1 cellular context compared by ENCODE assay signal in the genomic region with DNA sequence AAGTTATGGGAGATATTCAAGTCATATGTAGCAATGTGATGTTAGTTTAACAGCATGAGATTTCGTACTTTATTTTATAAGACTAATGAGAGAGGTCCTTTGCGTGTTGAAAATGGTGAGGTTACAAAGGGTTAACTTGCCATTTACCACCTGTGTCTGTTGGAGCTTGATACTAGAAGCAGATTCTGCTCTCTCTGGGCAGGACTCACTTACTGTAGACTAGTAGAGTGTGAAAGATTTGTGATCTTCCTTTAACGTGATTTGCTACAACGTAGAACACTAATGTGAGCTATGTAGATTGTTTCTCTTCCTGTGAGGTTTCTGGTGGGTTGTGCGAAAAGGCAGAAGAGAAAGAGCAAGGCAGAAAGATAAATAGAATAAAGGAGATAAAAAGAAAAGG.
TF ChIP-seq lines count a peak whose summit lies in the region.

No MANE protein-coding gene starts in this region.

TF ChIP-seq in GM12878, 131 proteins besides CTCF, POLR2A, EP300 and RAD21:
- TF ChIP-seq HDAC2 (IDR thresholded peaks at IDR 0.05) (no peak), FOXK2 (IDR thresholded peaks at IDR 0.05) (no peak), BMI1 (IDR thresholded peaks at IDR 0.05; ENCODE audit: borderline replicate concordance) (no peak), CREM (IDR thresholded peaks at IDR 0.05; ENCODE audit: low read depth) (no peak), TAF1 (IDR thresholded peaks at IDR 0.05; ENCODE audit: borderline replicate concordance, low read depth, low read length) (no peak), POLR2AphosphoS5 (IDR thresholded peaks at IDR 0.05; ENCODE audit: low read length) (peak; percentile 57; the same call in 1 of the 2 replicates), CHD4 (IDR thresholded peaks at IDR 0.05) (no peak), IKZF2 (IDR thresholded peaks at IDR 0.05) (no peak), NR2F1 (conservative IDR thresholded peaks at IDR 0.05) (no peak), HDGF (IDR thresholded peaks at IDR 0.05) (no peak), SREBF1 (IDR thresholded peaks at IDR 0.05; ENCODE audit: low read length) (no peak), TBL1XR1 (IDR thresholded peaks at IDR 0.05; ENCODE audit: low read depth, low read length) (no peak), TCF7 (IDR thresholded peaks at IDR 0.05; ENCODE audit: borderline replicate concordance) (no peak), TCF12 (IDR thresholded peaks at IDR 0.05; ENCODE audit: low read depth, low read length) (0 out of 2 replicates have a peak, but pooled peaks have one; percentile 39), RUNX3 (IDR thresholded peaks at IDR 0.05; ENCODE audit: low read length) (peak; percentile 43; the same call in 1 of the 2 replicates), YBX1 (IDR thresholded peaks at IDR 0.05) (no peak), ETV6 (conservative IDR thresholded peaks at IDR 0.05 in 1 of 2, IDR thresholded peaks at IDR 0.05 in 1 of 2; ENCODE audit: borderline replicate concordance in 1 of 2, low read depth in 1 of 2) (no peak), ZNF207 (IDR thresholded peaks at IDR 0.05; ENCODE audit: borderline replicate concordance) (no peak), MTA3 (IDR thresholded peaks at IDR 0.05; ENCODE audit: borderline replicate concordance, low read length) (no peak), CEBPB (IDR thresholded peaks at IDR 0.05; ENCODE audit: borderline replicate concordance in 1 of 2, low read depth in 2 of 2, low read length in 2 of 2) (no peak), STAT1 (conservative IDR thresholded peaks at IDR 0.05) (no peak), MTA2 (IDR thresholded peaks at IDR 0.05; ENCODE audit: low read depth) (no peak), KDM1A (IDR thresholded peaks at IDR 0.05; ENCODE audit: borderline replicate concordance) (no peak), NFIC (IDR thresholded peaks at IDR 0.05; ENCODE audit: low read depth, low read length) (peak; percentile 21; the same call in 1 of the 2 replicates), TCF3 (IDR thresholded peaks at IDR 0.05; ENCODE audit: borderline replicate concordance, insufficient read depth, low read depth, low read length) (peak; percentile 18; the same call in 1 of the 2 replicates), ZNF622 (IDR thresholded peaks at IDR 0.05) (no peak), SMARCA5 (IDR thresholded peaks at IDR 0.05) (no peak), NBN (IDR thresholded peaks at IDR 0.05) (peak; percentile 22; the same call in 1 of the 2 replicates), PML (IDR thresholded peaks at IDR 0.05; ENCODE audit: low read length) (0 out of 2 replicates have a peak, but pooled peaks have one; percentile 38), FOXM1 (IDR thresholded peaks at IDR 0.05; ENCODE audit: low read depth, low read length) (0 out of 2 replicates have a peak, but pooled peaks have one; percentile 19), NR2C1 (IDR thresholded peaks at IDR 0.05) (no peak), SUZ12 (IDR thresholded peaks at IDR 0.05; ENCODE audit: unreplicated experiment) (no peak)
- TF ChIP-seq, protein P1, sequence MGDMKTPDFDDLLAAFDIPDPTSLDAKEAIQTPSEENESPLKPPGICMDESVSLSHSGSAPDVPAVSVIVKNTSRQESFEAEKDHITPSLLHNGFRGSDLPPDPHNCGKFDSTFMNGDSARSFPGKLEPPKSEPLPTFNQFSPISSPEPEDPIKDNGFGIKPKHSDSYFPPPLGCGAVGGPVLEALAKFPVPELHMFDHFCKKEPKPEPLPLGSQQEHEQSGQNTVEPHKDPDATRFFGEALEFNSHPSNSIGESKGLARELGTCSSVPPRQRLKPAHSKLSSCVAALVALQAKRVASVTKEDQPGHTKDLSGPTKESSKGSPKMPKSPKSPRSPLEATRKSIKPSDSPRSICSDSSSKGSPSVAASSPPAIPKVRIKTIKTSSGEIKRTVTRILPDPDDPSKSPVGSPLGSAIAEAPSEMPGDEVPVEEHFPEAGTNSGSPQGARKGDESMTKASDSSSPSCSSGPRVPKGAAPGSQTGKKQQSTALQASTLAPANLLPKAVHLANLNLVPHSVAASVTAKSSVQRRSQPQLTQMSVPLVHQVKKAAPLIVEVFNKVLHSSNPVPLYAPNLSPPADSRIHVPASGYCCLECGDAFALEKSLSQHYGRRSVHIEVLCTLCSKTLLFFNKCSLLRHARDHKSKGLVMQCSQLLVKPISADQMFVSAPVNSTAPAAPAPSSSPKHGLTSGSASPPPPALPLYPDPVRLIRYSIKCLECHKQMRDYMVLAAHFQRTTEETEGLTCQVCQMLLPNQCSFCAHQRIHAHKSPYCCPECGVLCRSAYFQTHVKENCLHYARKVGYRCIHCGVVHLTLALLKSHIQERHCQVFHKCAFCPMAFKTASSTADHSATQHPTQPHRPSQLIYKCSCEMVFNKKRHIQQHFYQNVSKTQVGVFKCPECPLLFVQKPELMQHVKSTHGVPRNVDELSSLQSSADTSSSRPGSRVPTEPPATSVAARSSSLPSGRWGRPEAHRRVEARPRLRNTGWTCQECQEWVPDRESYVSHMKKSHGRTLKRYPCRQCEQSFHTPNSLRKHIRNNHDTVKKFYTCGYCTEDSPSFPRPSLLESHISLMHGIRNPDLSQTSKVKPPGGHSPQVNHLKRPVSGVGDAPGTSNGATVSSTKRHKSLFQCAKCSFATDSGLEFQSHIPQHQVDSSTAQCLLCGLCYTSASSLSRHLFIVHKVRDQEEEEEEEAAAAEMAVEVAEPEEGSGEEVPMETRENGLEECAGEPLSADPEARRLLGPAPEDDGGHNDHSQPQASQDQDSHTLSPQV (IDR thresholded peaks at IDR 0.05): no peak
- TF ChIP-seq, protein P2, sequence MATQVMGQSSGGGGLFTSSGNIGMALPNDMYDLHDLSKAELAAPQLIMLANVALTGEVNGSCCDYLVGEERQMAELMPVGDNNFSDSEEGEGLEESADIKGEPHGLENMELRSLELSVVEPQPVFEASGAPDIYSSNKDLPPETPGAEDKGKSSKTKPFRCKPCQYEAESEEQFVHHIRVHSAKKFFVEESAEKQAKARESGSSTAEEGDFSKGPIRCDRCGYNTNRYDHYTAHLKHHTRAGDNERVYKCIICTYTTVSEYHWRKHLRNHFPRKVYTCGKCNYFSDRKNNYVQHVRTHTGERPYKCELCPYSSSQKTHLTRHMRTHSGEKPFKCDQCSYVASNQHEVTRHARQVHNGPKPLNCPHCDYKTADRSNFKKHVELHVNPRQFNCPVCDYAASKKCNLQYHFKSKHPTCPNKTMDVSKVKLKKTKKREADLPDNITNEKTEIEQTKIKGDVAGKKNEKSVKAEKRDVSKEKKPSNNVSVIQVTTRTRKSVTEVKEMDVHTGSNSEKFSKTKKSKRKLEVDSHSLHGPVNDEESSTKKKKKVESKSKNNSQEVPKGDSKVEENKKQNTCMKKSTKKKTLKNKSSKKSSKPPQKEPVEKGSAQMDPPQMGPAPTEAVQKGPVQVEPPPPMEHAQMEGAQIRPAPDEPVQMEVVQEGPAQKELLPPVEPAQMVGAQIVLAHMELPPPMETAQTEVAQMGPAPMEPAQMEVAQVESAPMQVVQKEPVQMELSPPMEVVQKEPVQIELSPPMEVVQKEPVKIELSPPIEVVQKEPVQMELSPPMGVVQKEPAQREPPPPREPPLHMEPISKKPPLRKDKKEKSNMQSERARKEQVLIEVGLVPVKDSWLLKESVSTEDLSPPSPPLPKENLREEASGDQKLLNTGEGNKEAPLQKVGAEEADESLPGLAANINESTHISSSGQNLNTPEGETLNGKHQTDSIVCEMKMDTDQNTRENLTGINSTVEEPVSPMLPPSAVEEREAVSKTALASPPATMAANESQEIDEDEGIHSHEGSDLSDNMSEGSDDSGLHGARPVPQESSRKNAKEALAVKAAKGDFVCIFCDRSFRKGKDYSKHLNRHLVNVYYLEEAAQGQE (IDR thresholded peaks at IDR 0.05; ENCODE audit: low read depth, low read length): no peak
- TF ChIP-seq, protein P3, sequence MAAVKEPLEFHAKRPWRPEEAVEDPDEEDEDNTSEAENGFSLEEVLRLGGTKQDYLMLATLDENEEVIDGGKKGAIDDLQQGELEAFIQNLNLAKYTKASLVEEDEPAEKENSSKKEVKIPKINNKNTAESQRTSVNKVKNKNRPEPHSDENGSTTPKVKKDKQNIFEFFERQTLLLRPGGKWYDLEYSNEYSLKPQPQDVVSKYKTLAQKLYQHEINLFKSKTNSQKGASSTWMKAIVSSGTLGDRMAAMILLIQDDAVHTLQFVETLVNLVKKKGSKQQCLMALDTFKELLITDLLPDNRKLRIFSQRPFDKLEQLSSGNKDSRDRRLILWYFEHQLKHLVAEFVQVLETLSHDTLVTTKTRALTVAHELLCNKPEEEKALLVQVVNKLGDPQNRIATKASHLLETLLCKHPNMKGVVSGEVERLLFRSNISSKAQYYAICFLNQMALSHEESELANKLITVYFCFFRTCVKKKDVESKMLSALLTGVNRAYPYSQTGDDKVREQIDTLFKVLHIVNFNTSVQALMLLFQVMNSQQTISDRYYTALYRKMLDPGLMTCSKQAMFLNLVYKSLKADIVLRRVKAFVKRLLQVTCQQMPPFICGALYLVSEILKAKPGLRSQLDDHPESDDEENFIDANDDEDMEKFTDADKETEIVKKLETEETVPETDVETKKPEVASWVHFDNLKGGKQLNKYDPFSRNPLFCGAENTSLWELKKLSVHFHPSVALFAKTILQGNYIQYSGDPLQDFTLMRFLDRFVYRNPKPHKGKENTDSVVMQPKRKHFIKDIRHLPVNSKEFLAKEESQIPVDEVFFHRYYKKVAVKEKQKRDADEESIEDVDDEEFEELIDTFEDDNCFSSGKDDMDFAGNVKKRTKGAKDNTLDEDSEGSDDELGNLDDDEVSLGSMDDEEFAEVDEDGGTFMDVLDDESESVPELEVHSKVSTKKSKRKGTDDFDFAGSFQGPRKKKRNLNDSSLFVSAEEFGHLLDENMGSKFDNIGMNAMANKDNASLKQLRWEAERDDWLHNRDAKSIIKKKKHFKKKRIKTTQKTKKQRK (IDR thresholded peaks at IDR 0.05; ENCODE audit: low read depth, low read length): no peak
- TF ChIP-seq, protein P4, sequence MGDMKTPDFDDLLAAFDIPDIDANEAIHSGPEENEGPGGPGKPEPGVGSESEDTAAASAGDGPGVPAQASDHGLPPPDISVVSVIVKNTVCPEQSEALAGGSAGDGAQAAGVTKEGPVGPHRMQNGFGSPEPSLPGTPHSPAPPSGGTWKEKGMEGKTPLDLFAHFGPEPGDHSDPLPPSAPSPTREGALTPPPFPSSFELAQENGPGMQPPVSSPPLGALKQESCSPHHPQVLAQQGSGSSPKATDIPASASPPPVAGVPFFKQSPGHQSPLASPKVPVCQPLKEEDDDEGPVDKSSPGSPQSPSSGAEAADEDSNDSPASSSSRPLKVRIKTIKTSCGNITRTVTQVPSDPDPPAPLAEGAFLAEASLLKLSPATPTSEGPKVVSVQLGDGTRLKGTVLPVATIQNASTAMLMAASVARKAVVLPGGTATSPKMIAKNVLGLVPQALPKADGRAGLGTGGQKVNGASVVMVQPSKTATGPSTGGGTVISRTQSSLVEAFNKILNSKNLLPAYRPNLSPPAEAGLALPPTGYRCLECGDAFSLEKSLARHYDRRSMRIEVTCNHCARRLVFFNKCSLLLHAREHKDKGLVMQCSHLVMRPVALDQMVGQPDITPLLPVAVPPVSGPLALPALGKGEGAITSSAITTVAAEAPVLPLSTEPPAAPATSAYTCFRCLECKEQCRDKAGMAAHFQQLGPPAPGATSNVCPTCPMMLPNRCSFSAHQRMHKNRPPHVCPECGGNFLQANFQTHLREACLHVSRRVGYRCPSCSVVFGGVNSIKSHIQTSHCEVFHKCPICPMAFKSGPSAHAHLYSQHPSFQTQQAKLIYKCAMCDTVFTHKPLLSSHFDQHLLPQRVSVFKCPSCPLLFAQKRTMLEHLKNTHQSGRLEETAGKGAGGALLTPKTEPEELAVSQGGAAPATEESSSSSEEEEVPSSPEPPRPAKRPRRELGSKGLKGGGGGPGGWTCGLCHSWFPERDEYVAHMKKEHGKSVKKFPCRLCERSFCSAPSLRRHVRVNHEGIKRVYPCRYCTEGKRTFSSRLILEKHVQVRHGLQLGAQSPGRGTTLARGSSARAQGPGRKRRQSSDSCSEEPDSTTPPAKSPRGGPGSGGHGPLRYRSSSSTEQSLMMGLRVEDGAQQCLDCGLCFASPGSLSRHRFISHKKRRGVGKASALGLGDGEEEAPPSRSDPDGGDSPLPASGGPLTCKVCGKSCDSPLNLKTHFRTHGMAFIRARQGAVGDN (IDR thresholded peaks at IDR 0.05): no peak
- TF ChIP-seq, protein P5, sequence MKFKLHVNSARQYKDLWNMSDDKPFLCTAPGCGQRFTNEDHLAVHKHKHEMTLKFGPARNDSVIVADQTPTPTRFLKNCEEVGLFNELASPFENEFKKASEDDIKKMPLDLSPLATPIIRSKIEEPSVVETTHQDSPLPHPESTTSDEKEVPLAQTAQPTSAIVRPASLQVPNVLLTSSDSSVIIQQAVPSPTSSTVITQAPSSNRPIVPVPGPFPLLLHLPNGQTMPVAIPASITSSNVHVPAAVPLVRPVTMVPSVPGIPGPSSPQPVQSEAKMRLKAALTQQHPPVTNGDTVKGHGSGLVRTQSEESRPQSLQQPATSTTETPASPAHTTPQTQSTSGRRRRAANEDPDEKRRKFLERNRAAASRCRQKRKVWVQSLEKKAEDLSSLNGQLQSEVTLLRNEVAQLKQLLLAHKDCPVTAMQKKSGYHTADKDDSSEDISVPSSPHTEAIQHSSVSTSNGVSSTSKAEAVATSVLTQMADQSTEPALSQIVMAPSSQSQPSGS (IDR thresholded peaks at IDR 0.05; ENCODE audit: low read length): 0 out of 2 replicates have a peak, but pooled peaks have one; percentile 13
- TF ChIP-seq, protein P6, sequence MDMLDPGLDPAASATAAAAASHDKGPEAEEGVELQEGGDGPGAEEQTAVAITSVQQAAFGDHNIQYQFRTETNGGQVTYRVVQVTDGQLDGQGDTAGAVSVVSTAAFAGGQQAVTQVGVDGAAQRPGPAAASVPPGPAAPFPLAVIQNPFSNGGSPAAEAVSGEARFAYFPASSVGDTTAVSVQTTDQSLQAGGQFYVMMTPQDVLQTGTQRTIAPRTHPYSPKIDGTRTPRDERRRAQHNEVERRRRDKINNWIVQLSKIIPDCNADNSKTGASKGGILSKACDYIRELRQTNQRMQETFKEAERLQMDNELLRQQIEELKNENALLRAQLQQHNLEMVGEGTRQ (IDR thresholded peaks at IDR 0.05; ENCODE audit: borderline replicate concordance, low read depth, low read length): no peak
- TF ChIP-seq, protein P7, sequence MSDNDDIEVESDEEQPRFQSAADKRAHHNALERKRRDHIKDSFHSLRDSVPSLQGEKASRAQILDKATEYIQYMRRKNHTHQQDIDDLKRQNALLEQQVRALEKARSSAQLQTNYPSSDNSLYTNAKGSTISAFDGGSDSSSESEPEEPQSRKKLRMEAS (IDR thresholded peaks at IDR 0.05; ENCODE audit: low read depth, low read length): no peak
TF ChIP-seq in GM12878: peak in this region for 9.
